ENCODE assay signal across 1 cellular context in the genomic region with DNA sequence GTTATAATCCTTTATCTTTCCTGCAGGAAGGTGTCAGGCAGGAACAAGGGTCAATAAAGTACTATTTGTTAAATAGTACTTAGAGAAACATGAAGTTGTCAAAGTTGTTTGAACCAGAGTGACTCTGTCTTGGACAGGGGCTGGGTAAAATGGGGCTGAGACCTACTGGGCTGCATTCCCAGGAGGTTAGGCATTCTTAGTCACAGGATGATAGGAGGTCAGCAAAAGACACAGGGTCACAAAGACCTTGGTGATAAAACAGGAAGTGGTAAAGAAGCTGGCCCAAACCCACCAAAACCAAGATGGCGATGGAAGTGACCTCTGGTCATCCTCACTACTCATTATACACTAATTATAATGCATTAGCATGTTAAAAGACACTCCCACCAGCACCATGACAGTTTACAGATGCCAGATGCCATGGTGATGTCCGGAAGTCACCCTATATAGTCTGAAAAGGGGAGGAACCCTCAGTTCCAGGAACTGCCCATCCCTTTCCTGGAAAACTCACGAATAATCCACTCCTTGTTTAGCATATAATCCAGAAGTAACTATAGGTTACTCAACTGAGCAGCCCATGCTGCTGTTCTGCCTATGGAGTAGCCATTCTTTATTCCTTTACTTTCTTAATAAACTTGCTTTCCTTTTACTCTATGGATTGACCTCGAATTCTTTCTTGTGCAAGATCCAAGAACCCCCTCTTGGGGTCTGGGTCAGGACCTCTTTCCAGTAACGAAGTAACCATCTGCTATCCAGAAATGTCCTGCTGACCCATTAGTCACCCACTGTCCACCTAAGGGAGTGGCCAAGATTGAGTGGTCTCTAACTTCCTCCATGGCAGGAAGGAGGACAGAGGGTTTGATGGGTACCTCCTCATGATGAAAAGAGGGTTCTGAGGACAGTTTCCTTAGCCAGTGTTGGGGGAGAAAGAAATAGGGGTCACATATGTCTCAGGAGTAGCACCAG.
TF ChIP-seq lines count a peak whose summit lies in the region.

No MANE protein-coding gene starts in this region.

TF ChIP-seq in K562, 482 proteins besides CTCF, POLR2A, EP300 and RAD21 (continued from another document):
- TF ChIP-seq, protein P1, sequence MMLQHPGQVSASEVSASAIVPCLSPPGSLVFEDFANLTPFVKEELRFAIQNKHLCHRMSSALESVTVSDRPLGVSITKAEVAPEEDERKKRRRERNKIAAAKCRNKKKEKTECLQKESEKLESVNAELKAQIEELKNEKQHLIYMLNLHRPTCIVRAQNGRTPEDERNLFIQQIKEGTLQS (IDR thresholded peaks at IDR 0.05), result no peak
- TF ChIP-seq, protein P1 (CRISPR knock-in tag; conservative IDR thresholded peaks at IDR 0.05), result no peak
- no peak for TF ChIP-seq L3MBTL2 (IDR thresholded peaks at IDR 0.05)
- peak; percentile 87 for TF ChIP-seq ZNF589 (CRISPR knock-in tag; IDR thresholded peaks at IDR 0.05; ENCODE audit: low read depth)
- no peak for TF ChIP-seq SRSF3 (IDR thresholded peaks at IDR 0.05; ENCODE audit: insufficient read depth, low read length)
- no peak for TF ChIP-seq EGR1 (conservative IDR thresholded peaks at IDR 0.05)
- TF ChIP-seq KLF1 (tag; IDR thresholded peaks at IDR 0.05), result no peak; the same call in none of the 2 replicates
- TF ChIP-seq, protein P2, sequence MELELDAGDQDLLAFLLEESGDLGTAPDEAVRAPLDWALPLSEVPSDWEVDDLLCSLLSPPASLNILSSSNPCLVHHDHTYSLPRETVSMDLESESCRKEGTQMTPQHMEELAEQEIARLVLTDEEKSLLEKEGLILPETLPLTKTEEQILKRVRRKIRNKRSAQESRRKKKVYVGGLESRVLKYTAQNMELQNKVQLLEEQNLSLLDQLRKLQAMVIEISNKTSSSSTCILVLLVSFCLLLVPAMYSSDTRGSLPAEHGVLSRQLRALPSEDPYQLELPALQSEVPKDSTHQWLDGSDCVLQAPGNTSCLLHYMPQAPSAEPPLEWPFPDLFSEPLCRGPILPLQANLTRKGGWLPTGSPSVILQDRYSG (tag; conservative IDR thresholded peaks at IDR 0.05; ENCODE audit: low read depth), result peak; percentile 76; the same call in 1 of the 2 replicates
- peak; percentile 62 for TF ChIP-seq POLR2H (tag; IDR thresholded peaks at IDR 0.05; ENCODE audit: low read depth)
